18 cellular contexts compared by ENCODE assay signal in genomic region chr10:48456808-48457761, GRCh38.
A peak's percentile ranks its signal among the peaks of the same experiment; 100 is the strongest.
DNase-seq lines count a peak whose midpoint lies in the region; ATAC-seq, FAIRE-seq and TF ChIP-seq lines count a peak whose summit lies in the region.
"Had no signal": no experiment of that assay in that cellular context is flagged by ENCODE, and none has a peak within 500 bp of the region (broad histone marks: within the 10 kb centered on the region; RNA-seq: fewer than 3 reads in every experiment).

No MANE protein-coding gene starts in this region.

- WGBS in thyroid gland, 2 donors = 53 to 66% methylated on average over 20 to 23 of the region's 24 CpGs

- H3K36me3 ChIP-seq in kidney (ENCODE audit: control insufficient read depth in 1 of 2, insufficient read depth in 2 of 2, low read length in 2 of 2) (no peaks in the 10 kb centered on the region), thyroid gland (no peaks in the 10 kb centered on the region)
- H3K36me3 ChIP-seq: cardiac muscle cell, neural progenitor cell, tibial nerve had no signal

- H3K9ac ChIP-seq in kidney (ENCODE audit: low read length in 2 of 2) = no peak overlapping the region
- H3K9ac ChIP-seq: neural progenitor cell had no signal

- H3K9me3 ChIP-seq in kidney (ENCODE audit: control insufficient read depth in 1 of 2, low read length in 2 of 2) (no peaks in the 10 kb centered on the region), thyroid gland (no peaks in the 10 kb centered on the region)
- H3K9me3 ChIP-seq: heart left ventricle, tibial nerve had no signal

- H3K36me3 Mint-ChIP-seq in activated T-cell treated with anti-CD3 and anti-CD28 coated beads, Interleukin-2, amount 50 U/mL, for 24 hours (ENCODE audit: low read depth) = no peaks in the 10 kb centered on the region
- H3K36me3 Mint-ChIP-seq: neural progenitor cell had no signal

- H3K27ac Mint-ChIP-seq in activated T-cell treated with anti-CD3 and anti-CD28 coated beads, Interleukin-2, amount 50 U/mL, for 24 hours = no peak overlapping the region
- H3K27ac Mint-ChIP-seq: GM23338; neural progenitor cell; T-helper 1 cell treated with Interleukin-12 subunit alpha and Interleukin-12 subunit beta and Interleukin-4 antibody, amounts not matched to agents 30 μg/mL and 1 μg/mL, for 36 hours had no signal

- no peaks in the 10 kb centered on the region for H3K4me1 Mint-ChIP-seq in activated T-cell treated with anti-CD3 and anti-CD28 coated beads, Interleukin-2, amount 50 U/mL, for 24 hours (ENCODE audit: low read depth)

- H3K27ac ChIP-seq in HL-60 (replicated peaks) = peak overlapping the region; percentile 63
- H3K27ac ChIP-seq in kidney (ENCODE audit: low read depth in 2 of 2, low read length in 2 of 2) = no peak overlapping the region
- H3K27ac ChIP-seq in thyroid gland = peak overlapping the region in 2 of 3 donors; percentile 24 to 58
- H3K27ac ChIP-seq: cardiac muscle cell, heart left ventricle, neural progenitor cell, tibial nerve had no signal

- DNase-seq in activated T-cell treated with anti-CD3 and anti-CD28 coated beads, Interleukin-2, amount 50 U/mL, for 24 hours = peak; percentile 22
- no peak for DNase-seq in activated T-cell treated with anti-CD3 and anti-CD28 coated beads, Interleukin-2, amount 50 U/mL, for 1 hour
- DNase-seq in HL-60 (ENCODE audit: low read depth in 1 of 2, low spot score in 1 of 2) (no peak), kidney (peak; percentile 75), thyroid gland (no peak), HCEC 1CT (no peak)
- DNase-seq in NK-92 treated with Interleukin-12 subunit alpha and Interleukin-12 subunit beta, amount 100 ng/mL, for 24 hours (lab: John Stamatoyannopoulos, UW) = no peak
- DNase-seq: activated naive CD4-positive, alpha-beta T cell treated with Interleukin-2 at 50 U/mL for 16 hours; DMS 273 treated with DMSO at 0.1 percent for 48 hours; NCI-H1048; NCI-H226 had no signal

- peaks cover 0 to 5% of the 10 kb centered on the region in 2 donors for H3K4me1 ChIP-seq in kidney (ENCODE audit: control insufficient read depth in 1 of 2, insufficient read depth in 1 of 2, low read depth in 1 of 2, low read length in 2 of 2)
- H3K4me1 ChIP-seq in thyroid gland = peaks cover 22 to 40% of the 10 kb centered on the region in 2 donors
- H3K4me1 ChIP-seq: tibial nerve had no signal

- H3K27me3 Mint-ChIP-seq in activated T-cell treated with anti-CD3 and anti-CD28 coated beads, Interleukin-2, amount 50 U/mL, for 24 hours = peaks cover 5% of the 10 kb centered on the region

- H3K27me3 ChIP-seq in HL-60 (ENCODE audit: insufficient read depth, poor library complexity, severe bottlenecking) = no peaks in the 10 kb centered on the region
- no peaks in the 10 kb centered on the region for H3K27me3 ChIP-seq in thyroid gland
- H3K27me3 ChIP-seq: cardiac muscle cell, heart left ventricle, neural progenitor cell, tibial nerve had no signal

- TF ChIP-seq CTCF in HL-60 (IDR thresholded peaks at IDR 0.05; ENCODE audit: insufficient read depth, low read length) (no peak), kidney (IDR thresholded peaks at IDR 0.05; ENCODE audit: borderline replicate concordance, extremely low read depth, insufficient read depth) (no peak), thyroid gland (IDR thresholded peaks at IDR 0.05) (no peak)

- ATAC-seq in HG03097 (IDR thresholded peaks at IDR 0.05; ENCODE audit: low FRiP score, unreplicated experiment) = no peak

- intact Hi-C loops in kidney (cut with DNase I) (no loop called here), thyroid gland (cut with DNase I) (no loop called here)

- H3K4me3 ChIP-seq in HL-60 (replicated peaks; ENCODE audit: insufficient read depth, low read length) = no peak overlapping the region
- H3K4me3 ChIP-seq in kidney (ENCODE audit: low read length in 2 of 2) = no peak overlapping the region
- no peak overlapping the region for H3K4me3 ChIP-seq in thyroid gland (replicated peaks in 1 of 3)
- H3K4me3 ChIP-seq: cardiac muscle cell, GM23338, heart left ventricle, neural progenitor cell, tibial nerve had no signal

- no peaks in the 10 kb centered on the region for H3K9me3 Mint-ChIP-seq in activated T-cell treated with anti-CD3 and anti-CD28 coated beads, Interleukin-2, amount 50 U/mL, for 24 hours
- H3K9me3 Mint-ChIP-seq: GM23338; neural progenitor cell; T-helper 1 cell treated with Interleukin-12 subunit alpha and Interleukin-12 subunit beta and Interleukin-4 antibody, amounts not matched to agents 30 μg/mL and 1 μg/mL, for 36 hours had no signal

- no peak for TF ChIP-seq POLR2A in thyroid gland (IDR thresholded peaks at IDR 0.05)

- H3K4me3 Mint-ChIP-seq in activated T-cell treated with anti-CD3 and anti-CD28 coated beads, Interleukin-2, amount 50 U/mL, for 24 hours = no peak overlapping the region
- H3K4me3 Mint-ChIP-seq: GM23338; neural progenitor cell; T-helper 1 cell treated with Interleukin-12 subunit alpha and Interleukin-12 subunit beta and Interleukin-4 antibody, amounts not matched to agents 30 μg/mL and 1 μg/mL, for 36 hours had no signal

- FAIRE-seq in kidney (lab: Jason Lieb, UNC) = no peak

Comparison
In these comparisons a context has a peak if more than half of its experiments do, and no peak if none do; other contexts are left out.
1. DNase-seq: peak in activated T-cell treated with anti-CD3 and anti-CD28 coated beads, Interleukin-2, amount 50 U/mL, for 24 hours (single experiment) and kidney (single experiment); none in activated T-cell treated with anti-CD3 and anti-CD28 coated beads, Interleukin-2, amount 50 U/mL, for 1 hour (single experiment), HL-60 (0 of 2), thyroid gland (0 of 2), NK-92 treated with Interleukin-12 subunit alpha and Interleukin-12 subunit beta, amount 100 ng/mL, for 24 hours (single experiment) and HCEC 1CT (single experiment).
2. H3K27ac ChIP-seq: peak in HL-60 (single experiment) and thyroid gland (2 of 3); none in kidney (0 of 2).